ENCODE assay signal across 1 cellular context in genomic region chr2:46866770-46867246, GRCh38.
A peak's percentile ranks its signal among the peaks of the same experiment; 100 is the strongest.
TF ChIP-seq lines count a peak whose summit lies in the region.

No MANE protein-coding gene starts in this region.

TF ChIP-seq in HepG2, 621 proteins besides CTCF, POLR2A, EP300 and RAD21 (continued from another document and continues in another):
- TF ChIP-seq, protein P1, sequence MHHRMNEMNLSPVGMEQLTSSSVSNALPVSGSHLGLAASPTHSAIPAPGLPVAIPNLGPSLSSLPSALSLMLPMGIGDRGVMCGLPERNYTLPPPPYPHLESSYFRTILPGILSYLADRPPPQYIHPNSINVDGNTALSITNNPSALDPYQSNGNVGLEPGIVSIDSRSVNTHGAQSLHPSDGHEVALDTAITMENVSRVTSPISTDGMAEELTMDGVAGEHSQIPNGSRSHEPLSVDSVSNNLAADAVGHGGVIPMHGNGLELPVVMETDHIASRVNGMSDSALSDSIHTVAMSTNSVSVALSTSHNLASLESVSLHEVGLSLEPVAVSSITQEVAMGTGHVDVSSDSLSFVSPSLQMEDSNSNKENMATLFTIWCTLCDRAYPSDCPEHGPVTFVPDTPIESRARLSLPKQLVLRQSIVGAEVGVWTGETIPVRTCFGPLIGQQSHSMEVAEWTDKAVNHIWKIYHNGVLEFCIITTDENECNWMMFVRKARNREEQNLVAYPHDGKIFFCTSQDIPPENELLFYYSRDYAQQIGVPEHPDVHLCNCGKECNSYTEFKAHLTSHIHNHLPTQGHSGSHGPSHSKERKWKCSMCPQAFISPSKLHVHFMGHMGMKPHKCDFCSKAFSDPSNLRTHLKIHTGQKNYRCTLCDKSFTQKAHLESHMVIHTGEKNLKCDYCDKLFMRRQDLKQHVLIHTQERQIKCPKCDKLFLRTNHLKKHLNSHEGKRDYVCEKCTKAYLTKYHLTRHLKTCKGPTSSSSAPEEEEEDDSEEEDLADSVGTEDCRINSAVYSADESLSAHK (CRISPR knock-in tag; IDR thresholded peaks at IDR 0.05; ENCODE audit: borderline replicate concordance) = no peak
- TF ChIP-seq PLRG1 (conservative IDR thresholded peaks at IDR 0.05) = no peak
- TF ChIP-seq MYC (CRISPR knock-in tag; IDR thresholded peaks at IDR 0.05; ENCODE audit: borderline replicate concordance) = no peak
- TF ChIP-seq, protein P2, sequence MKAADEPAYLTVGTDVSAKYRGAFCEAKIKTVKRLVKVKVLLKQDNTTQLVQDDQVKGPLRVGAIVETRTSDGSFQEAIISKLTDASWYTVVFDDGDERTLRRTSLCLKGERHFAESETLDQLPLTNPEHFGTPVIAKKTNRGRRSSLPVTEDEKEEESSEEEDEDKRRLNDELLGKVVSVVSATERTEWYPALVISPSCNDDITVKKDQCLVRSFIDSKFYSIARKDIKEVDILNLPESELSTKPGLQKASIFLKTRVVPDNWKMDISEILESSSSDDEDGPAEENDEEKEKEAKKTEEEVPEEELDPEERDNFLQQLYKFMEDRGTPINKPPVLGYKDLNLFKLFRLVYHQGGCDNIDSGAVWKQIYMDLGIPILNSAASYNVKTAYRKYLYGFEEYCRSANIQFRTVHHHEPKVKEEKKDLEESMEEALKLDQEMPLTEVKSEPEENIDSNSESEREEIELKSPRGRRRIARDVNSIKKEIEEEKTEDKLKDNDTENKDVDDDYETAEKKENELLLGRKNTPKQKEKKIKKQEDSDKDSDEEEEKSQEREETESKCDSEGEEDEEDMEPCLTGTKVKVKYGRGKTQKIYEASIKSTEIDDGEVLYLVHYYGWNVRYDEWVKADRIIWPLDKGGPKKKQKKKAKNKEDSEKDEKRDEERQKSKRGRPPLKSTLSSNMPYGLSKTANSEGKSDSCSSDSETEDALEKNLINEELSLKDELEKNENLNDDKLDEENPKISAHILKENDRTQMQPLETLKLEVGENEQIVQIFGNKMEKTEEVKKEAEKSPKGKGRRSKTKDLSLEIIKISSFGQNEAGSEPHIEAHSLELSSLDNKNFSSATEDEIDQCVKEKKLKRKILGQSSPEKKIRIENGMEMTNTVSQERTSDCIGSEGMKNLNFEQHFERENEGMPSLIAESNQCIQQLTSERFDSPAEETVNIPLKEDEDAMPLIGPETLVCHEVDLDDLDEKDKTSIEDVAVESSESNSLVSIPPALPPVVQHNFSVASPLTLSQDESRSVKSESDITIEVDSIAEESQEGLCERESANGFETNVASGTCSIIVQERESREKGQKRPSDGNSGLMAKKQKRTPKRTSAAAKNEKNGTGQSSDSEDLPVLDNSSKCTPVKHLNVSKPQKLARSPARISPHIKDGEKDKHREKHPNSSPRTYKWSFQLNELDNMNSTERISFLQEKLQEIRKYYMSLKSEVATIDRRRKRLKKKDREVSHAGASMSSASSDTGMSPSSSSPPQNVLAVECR (CRISPR knock-in tag; IDR thresholded peaks at IDR 0.05; ENCODE audit: borderline replicate concordance) = no peak
- no peak for TF ChIP-seq AGO1 (IDR thresholded peaks at IDR 0.05; ENCODE audit: low read depth, low read length, poor library complexity, severe bottlenecking)
- TF ChIP-seq, protein P3, sequence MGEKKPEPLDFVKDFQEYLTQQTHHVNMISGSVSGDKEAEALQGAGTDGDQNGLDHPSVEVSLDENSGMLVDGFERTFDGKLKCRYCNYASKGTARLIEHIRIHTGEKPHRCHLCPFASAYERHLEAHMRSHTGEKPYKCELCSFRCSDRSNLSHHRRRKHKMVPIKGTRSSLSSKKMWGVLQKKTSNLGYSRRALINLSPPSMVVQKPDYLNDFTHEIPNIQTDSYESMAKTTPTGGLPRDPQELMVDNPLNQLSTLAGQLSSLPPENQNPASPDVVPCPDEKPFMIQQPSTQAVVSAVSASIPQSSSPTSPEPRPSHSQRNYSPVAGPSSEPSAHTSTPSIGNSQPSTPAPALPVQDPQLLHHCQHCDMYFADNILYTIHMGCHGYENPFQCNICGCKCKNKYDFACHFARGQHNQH (CRISPR knock-in tag; IDR thresholded peaks at IDR 0.05) = no peak
- TF ChIP-seq NCOA5 (CRISPR knock-in tag; IDR thresholded peaks at IDR 0.05) = no peak
- no peak for TF ChIP-seq IRX3 (CRISPR knock-in tag; IDR thresholded peaks at IDR 0.05; ENCODE audit: borderline replicate concordance, low read depth)
- TF ChIP-seq RXRB (CRISPR knock-in tag; IDR thresholded peaks at IDR 0.05; ENCODE audit: borderline replicate concordance) = no peak
- no peak for TF ChIP-seq ZNF746 (CRISPR knock-in tag; IDR thresholded peaks at IDR 0.05)
- no peak for TF ChIP-seq ZNF607 (CRISPR knock-in tag; IDR thresholded peaks at IDR 0.05; ENCODE audit: borderline replicate concordance)
- no peak for TF ChIP-seq HCFC1 (IDR thresholded peaks at IDR 0.05; ENCODE audit: low read depth, low read length)
- TF ChIP-seq ZFP91 (CRISPR knock-in tag; IDR thresholded peaks at IDR 0.05; ENCODE audit: borderline replicate concordance) = 0 out of 2 replicates have a peak, but pooled peaks have one; percentile 24
- TF ChIP-seq GABPA (IDR thresholded peaks at IDR 0.05; ENCODE audit: low read depth, low read length) = no peak
- no peak for TF ChIP-seq GABPA (CRISPR knock-in tag; IDR thresholded peaks at IDR 0.05; ENCODE audit: low read depth)
- no peak for TF ChIP-seq GPBP1L1 (CRISPR knock-in tag; IDR thresholded peaks at IDR 0.05)
- no peak for TF ChIP-seq ZBTB20 (CRISPR knock-in tag; IDR thresholded peaks at IDR 0.05; ENCODE audit: borderline replicate concordance, low read depth)
- no peak for TF ChIP-seq GTF3A (CRISPR knock-in tag; conservative IDR thresholded peaks at IDR 0.05)
- TF ChIP-seq PATZ1 (CRISPR knock-in tag; IDR thresholded peaks at IDR 0.05) = peak; percentile 47
- peak; percentile 24; the same call in 1 of the 2 replicates for TF ChIP-seq ETV5 (CRISPR knock-in tag; IDR thresholded peaks at IDR 0.05; ENCODE audit: borderline replicate concordance)
- no peak for TF ChIP-seq MTA3 (CRISPR knock-in tag; IDR thresholded peaks at IDR 0.05)
- TF ChIP-seq NAIF1 (CRISPR knock-in tag; IDR thresholded peaks at IDR 0.05; ENCODE audit: borderline replicate concordance) = no peak
- no peak for TF ChIP-seq ZNF180 (CRISPR knock-in tag; IDR thresholded peaks at IDR 0.05; ENCODE audit: borderline replicate concordance, low read depth)
- no peak for TF ChIP-seq ZNF672 (CRISPR knock-in tag; IDR thresholded peaks at IDR 0.05)
- TF ChIP-seq RCOR2 (CRISPR knock-in tag; IDR thresholded peaks at IDR 0.05) = no peak
- no peak for TF ChIP-seq HDAC1 (CRISPR knock-in tag; IDR thresholded peaks at IDR 0.05)
- peak; percentile 96 for TF ChIP-seq ZNF317 (CRISPR knock-in tag; IDR thresholded peaks at IDR 0.05)
- no peak for TF ChIP-seq EED (CRISPR knock-in tag; IDR thresholded peaks at IDR 0.05)
- TF ChIP-seq BHLHE40 (IDR thresholded peaks at IDR 0.05; ENCODE audit: low read length) = no peak
- TF ChIP-seq, protein P4, sequence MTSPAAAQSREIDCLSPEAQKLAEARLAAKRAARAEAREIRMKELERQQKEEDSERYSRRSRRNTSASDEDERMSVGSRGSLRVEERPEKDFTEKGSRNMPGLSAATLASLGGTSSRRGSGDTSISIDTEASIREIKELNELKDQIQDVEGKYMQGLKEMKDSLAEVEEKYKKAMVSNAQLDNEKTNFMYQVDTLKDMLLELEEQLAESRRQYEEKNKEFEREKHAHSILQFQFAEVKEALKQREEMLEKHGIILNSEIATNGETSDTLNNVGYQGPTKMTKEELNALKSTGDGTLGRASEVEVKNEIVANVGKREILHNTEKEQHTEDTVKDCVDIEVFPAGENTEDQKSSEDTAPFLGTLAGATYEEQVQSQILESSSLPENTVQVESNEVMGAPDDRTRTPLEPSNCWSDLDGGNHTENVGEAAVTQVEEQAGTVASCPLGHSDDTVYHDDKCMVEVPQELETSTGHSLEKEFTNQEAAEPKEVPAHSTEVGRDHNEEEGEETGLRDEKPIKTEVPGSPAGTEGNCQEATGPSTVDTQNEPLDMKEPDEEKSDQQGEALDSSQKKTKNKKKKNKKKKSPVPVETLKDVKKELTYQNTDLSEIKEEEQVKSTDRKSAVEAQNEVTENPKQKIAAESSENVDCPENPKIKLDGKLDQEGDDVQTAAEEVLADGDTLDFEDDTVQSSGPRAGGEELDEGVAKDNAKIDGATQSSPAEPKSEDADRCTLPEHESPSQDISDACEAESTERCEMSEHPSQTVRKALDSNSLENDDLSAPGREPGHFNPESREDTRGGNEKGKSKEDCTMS (CRISPR knock-in tag; conservative IDR thresholded peaks at IDR 0.05) = no peak
- no peak for TF ChIP-seq SNRNP70 (IDR thresholded peaks at IDR 0.05; ENCODE audit: low read depth, low read length)
- TF ChIP-seq RNF219 (CRISPR knock-in tag; IDR thresholded peaks at IDR 0.05) = no peak
- no peak for TF ChIP-seq ZNF292 (CRISPR knock-in tag; IDR thresholded peaks at IDR 0.05; ENCODE audit: borderline replicate concordance, low read depth)
- TF ChIP-seq TOE1 (CRISPR knock-in tag; IDR thresholded peaks at IDR 0.05) = no peak
- no peak for TF ChIP-seq ZSCAN30 (CRISPR knock-in tag; IDR thresholded peaks at IDR 0.05)
- TF ChIP-seq ZNF260 (CRISPR knock-in tag; IDR thresholded peaks at IDR 0.05; ENCODE audit: borderline replicate concordance, low read depth) = no peak
- TF ChIP-seq SAP130 (CRISPR knock-in tag; IDR thresholded peaks at IDR 0.05; ENCODE audit: low read depth) = 0 out of 2 replicates have a peak, but pooled peaks have one; percentile 11
- TF ChIP-seq, protein P5, sequence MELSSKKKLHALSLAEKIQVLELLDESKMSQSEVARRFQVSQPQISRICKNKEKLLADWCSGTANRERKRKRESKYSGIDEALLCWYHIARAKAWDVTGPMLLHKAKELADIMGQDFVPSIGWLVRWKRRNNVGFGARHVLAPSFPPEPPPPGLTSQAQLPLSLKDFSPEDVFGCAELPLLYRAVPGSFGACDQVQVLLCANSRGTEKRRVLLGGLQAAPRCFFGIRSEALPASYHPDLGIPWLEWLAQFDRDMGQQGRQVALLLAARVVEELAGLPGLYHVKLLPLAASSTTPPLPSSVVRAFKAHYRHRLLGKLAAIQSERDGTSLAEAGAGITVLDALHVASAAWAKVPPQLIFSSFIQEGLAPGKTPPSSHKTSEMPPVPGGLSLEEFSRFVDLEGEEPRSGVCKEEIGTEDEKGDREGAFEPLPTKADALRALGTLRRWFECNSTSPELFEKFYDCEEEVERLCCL (CRISPR knock-in tag; IDR thresholded peaks at IDR 0.05; ENCODE audit: borderline replicate concordance) = no peak
- TF ChIP-seq TGIF2 (CRISPR knock-in tag; IDR thresholded peaks at IDR 0.05) = no peak; the same call in 1 of the 2 replicates
- TF ChIP-seq GMEB1 (CRISPR knock-in tag; IDR thresholded peaks at IDR 0.05; ENCODE audit: borderline replicate concordance) = no peak
